Comparison of ENCODE assay signal across 8 cellular contexts in genomic region chr6:147285087-147285855, GRCh38.
DNase-seq lines count a peak whose midpoint lies in the region; ATAC-seq and TF ChIP-seq lines count a peak whose summit lies in the region.

No MANE protein-coding gene starts in this region.

- H3K27ac ChIP-seq in left lung: no peak overlapping the region

- DNase-seq in activated CD8-positive, alpha-beta T cell treated with anti-CD3 and anti-CD28 coated beads for 36 hours: no peak
- no peak for DNase-seq in activated CD8-positive, alpha-beta T cell treated with anti-CD3 and anti-CD28 coated beads, Interleukin-2, amount 10 ng/mL, durations not matched to agents 7 days and 5 days
- DNase-seq in HEK293T (ENCODE audit: extremely low spot score) (peak; percentile 19), NCI-H2081 treated with DMSO at 0.1 percent for 48 hours (lab: John Stamatoyannopoulos, UW) (peak; percentile 10), MCF 10A (ENCODE audit: unreplicated experiment) (peak; percentile 59), left lung (no peak), GM19240 (ENCODE audit: insufficient read length, low spot score) (no peak)

- peaks cover 29% of the 10 kb centered on the region for H3K36me3 Mint-ChIP-seq in activated CD8-positive, alpha-beta T cell treated with anti-CD3 and anti-CD28 coated beads for 36 hours (ENCODE audit: low read depth)
- peaks cover 20% of the 10 kb centered on the region for H3K36me3 Mint-ChIP-seq in activated CD8-positive, alpha-beta T cell treated with anti-CD3 and anti-CD28 coated beads, Interleukin-2, amount 10 ng/mL, durations not matched to agents 7 days and 5 days (ENCODE audit: low read depth)
- peaks cover 7% of the 10 kb centered on the region for H3K36me3 Mint-ChIP-seq in MCF 10A (ENCODE audit: insufficient read depth, unreplicated experiment)

- intact Hi-C loops in activated CD8-positive, alpha-beta T cell treated with anti-CD3 and anti-CD28 coated beads for 36 hours (cut with micrococcal nuclease): loop anchor here (2.0 kb wide), 1 partner anchor 428 kb away; no protein-coding TSS in a partner anchor
- intact Hi-C loops in MCF 10A (cut with micrococcal nuclease): loop anchor here (1.0 kb wide), 2 partner anchors 79 to 383 kb away; no protein-coding TSS in a partner anchor
- intact Hi-C loops in left lung (cut with DNase I): loop anchor here in 1 of 2 donors (10.0 kb wide), 1 partner anchor 430 kb away; no protein-coding TSS in a partner anchor

- peaks cover 0 to 13% of the 10 kb centered on the region in 2 donors for H3K4me1 ChIP-seq in left lung

- H3K4me3 Mint-ChIP-seq in activated CD8-positive, alpha-beta T cell treated with anti-CD3 and anti-CD28 coated beads for 36 hours: peak overlapping the region; percentile 13
- no peak overlapping the region for H3K4me3 Mint-ChIP-seq in activated CD8-positive, alpha-beta T cell treated with anti-CD3 and anti-CD28 coated beads, Interleukin-2, amount 10 ng/mL, durations not matched to agents 7 days and 5 days
- H3K4me3 Mint-ChIP-seq in MCF 10A (ENCODE audit: unreplicated experiment): no peak overlapping the region

- no TSS peak for BruUV-seq in MCF 10A (replicated peaks; lab: Mats Ljungman, UMichigan)

- H3K4me1 Mint-ChIP-seq in activated CD8-positive, alpha-beta T cell treated with anti-CD3 and anti-CD28 coated beads for 36 hours (ENCODE audit: low read depth): peaks cover 44% of the 10 kb centered on the region
- peaks cover 8% of the 10 kb centered on the region for H3K4me1 Mint-ChIP-seq in activated CD8-positive, alpha-beta T cell treated with anti-CD3 and anti-CD28 coated beads, Interleukin-2, amount 10 ng/mL, durations not matched to agents 7 days and 5 days (ENCODE audit: low read depth)
- peaks cover 31% of the 10 kb centered on the region for H3K4me1 Mint-ChIP-seq in MCF 10A (ENCODE audit: insufficient read depth, unreplicated experiment)

- H3K36me3 ChIP-seq in left lung: no peaks in the 10 kb centered on the region

- H3K4me3 ChIP-seq in left lung: no peak overlapping the region

- H3K9me3 ChIP-seq in left lung: no peaks in the 10 kb centered on the region

- H3K27me3 ChIP-seq in left lung: no peaks in the 10 kb centered on the region

- ATAC-seq in activated CD8-positive, alpha-beta T cell treated with anti-CD3 and anti-CD28 coated beads for 36 hours: peak; percentile 43
- ATAC-seq in activated CD8-positive, alpha-beta T cell treated with anti-CD3 and anti-CD28 coated beads, Interleukin-2, amount 10 ng/mL, durations not matched to agents 7 days and 5 days: no peak
- ATAC-seq in left lung (peak; percentile 64), GM18505 (IDR thresholded peaks at IDR 0.05; ENCODE audit: unreplicated experiment) (no peak)

- POLR2A ChIA-PET in activated CD8-positive, alpha-beta T cell treated with anti-CD3 and anti-CD28 coated beads for 36 hours (lab: Charles Lee): no interaction called here
- POLR2A ChIA-PET in activated CD8-positive, alpha-beta T cell treated with anti-CD3 and anti-CD28 coated beads, Interleukin-2, amount 10 ng/mL, durations not matched to agents 7 days and 5 days (lab: Charles Lee): no interaction called here
- POLR2A ChIA-PET in HEK293T (lab: Yijun Ruan, JAX): no interaction called here
- POLR2A ChIA-PET in MCF 10A (lab: Yijun Ruan, JAX): interaction anchor here (0.6 to 1.3 kb wide), 5 partner anchors 80 to 383 kb away, joined by 3 to 4 read pairs (median 3); partner anchors contain the start of gene STXBP5

- TF ChIP-seq CTCF in activated CD8-positive, alpha-beta T cell treated with anti-CD3 and anti-CD28 coated beads for 36 hours (IDR thresholded peaks at IDR 0.05): peak; percentile 60
- TF ChIP-seq CTCF in MCF 10A (IDR thresholded peaks at IDR 0.05; ENCODE audit: unreplicated experiment) (peak; percentile 38), left lung (IDR thresholded peaks at IDR 0.05) (peak; percentile 46 to 55)

- TF ChIP-seq POLR2A in GM18505 (IDR thresholded peaks at IDR 0.05; ENCODE audit: borderline replicate concordance, extremely low read depth, insufficient read depth, insufficient read length): no peak

- CTCF ChIA-PET in activated CD8-positive, alpha-beta T cell treated with anti-CD3 and anti-CD28 coated beads for 36 hours (lab: Charles Lee): interaction anchor here (0.6 to 1.4 kb wide), 6 partner anchors 9 to 429 kb away, joined by 3 to 6 read pairs (median 3); no protein-coding TSS in a partner anchor
- CTCF ChIA-PET in activated CD8-positive, alpha-beta T cell treated with anti-CD3 and anti-CD28 coated beads, Interleukin-2, amount 10 ng/mL, durations not matched to agents 7 days and 5 days (lab: Charles Lee): interaction anchor here (1.0 to 1.4 kb wide), 2 partner anchors 428 to 429 kb away, joined by 4 read pairs; no protein-coding TSS in a partner anchor
- CTCF ChIA-PET in HEK293T (lab: Yijun Ruan, JAX): no interaction called here
- CTCF ChIA-PET in MCF 10A (lab: Yijun Ruan, JAX): interaction anchor here (0.6 to 5.0 kb wide), 5 partner anchors 13 to 710 kb away, joined by 3 to 30 read pairs (median 4); no protein-coding TSS in a partner anchor

- no peaks in the 10 kb centered on the region for H3K27me3 Mint-ChIP-seq in activated CD8-positive, alpha-beta T cell treated with anti-CD3 and anti-CD28 coated beads for 36 hours
- no peaks in the 10 kb centered on the region for H3K27me3 Mint-ChIP-seq in activated CD8-positive, alpha-beta T cell treated with anti-CD3 and anti-CD28 coated beads, Interleukin-2, amount 10 ng/mL, durations not matched to agents 7 days and 5 days (ENCODE audit: low read depth)
- no peaks in the 10 kb centered on the region for H3K27me3 Mint-ChIP-seq in MCF 10A (ENCODE audit: insufficient read depth, unreplicated experiment)

- no peaks in the 10 kb centered on the region for H3K9me3 Mint-ChIP-seq in activated CD8-positive, alpha-beta T cell treated with anti-CD3 and anti-CD28 coated beads for 36 hours
- no peaks in the 10 kb centered on the region for H3K9me3 Mint-ChIP-seq in activated CD8-positive, alpha-beta T cell treated with anti-CD3 and anti-CD28 coated beads, Interleukin-2, amount 10 ng/mL, durations not matched to agents 7 days and 5 days (ENCODE audit: insufficient read depth)
- no peaks in the 10 kb centered on the region for H3K9me3 Mint-ChIP-seq in MCF 10A (ENCODE audit: unreplicated experiment)

- H3K27ac Mint-ChIP-seq in activated CD8-positive, alpha-beta T cell treated with anti-CD3 and anti-CD28 coated beads for 36 hours: peak overlapping the region; percentile 64
- H3K27ac Mint-ChIP-seq in activated CD8-positive, alpha-beta T cell treated with anti-CD3 and anti-CD28 coated beads, Interleukin-2, amount 10 ng/mL, durations not matched to agents 7 days and 5 days: no peak overlapping the region
- peak overlapping the region; percentile 73 for H3K27ac Mint-ChIP-seq in MCF 10A (ENCODE audit: low read depth, unreplicated experiment)

TF ChIP-seq in HEK293T, 16 proteins besides CTCF, POLR2A, EP300 and RAD21:
- TF ChIP-seq FOXA1 (IDR thresholded peaks at IDR 0.05): no peak
- no peak for TF ChIP-seq FOXM1 (IDR thresholded peaks at IDR 0.05; ENCODE audit: borderline replicate concordance)
- no peak for TF ChIP-seq ELF4 (IDR thresholded peaks at IDR 0.05)
- no peak for TF ChIP-seq LEF1 (IDR thresholded peaks at IDR 0.05; ENCODE audit: borderline replicate concordance)
- no peak for TF ChIP-seq FOXK2 (IDR thresholded peaks at IDR 0.05)
- TF ChIP-seq ZNF384 (IDR thresholded peaks at IDR 0.05): no peak
- TF ChIP-seq BHLHE40 (IDR thresholded peaks at IDR 0.05; ENCODE audit: borderline replicate concordance): no peak
- no peak for TF ChIP-seq CTBP1 (IDR thresholded peaks at IDR 0.05; ENCODE audit: borderline replicate concordance)
- TF ChIP-seq HDGF (IDR thresholded peaks at IDR 0.05; ENCODE audit: borderline replicate concordance): no peak
- TF ChIP-seq SUZ12 (IDR thresholded peaks at IDR 0.05): no peak
- no peak for TF ChIP-seq ARNT (IDR thresholded peaks at IDR 0.05)
- no peak for TF ChIP-seq SP1 (IDR thresholded peaks at IDR 0.05)
- no peak for TF ChIP-seq L3MBTL2 (conservative IDR thresholded peaks at IDR 0.05)
- no peak for TF ChIP-seq TARDBP (IDR thresholded peaks at IDR 0.05)
- no peak for TF ChIP-seq NFRKB (IDR thresholded peaks at IDR 0.05)
- TF ChIP-seq PKNOX1 (IDR thresholded peaks at IDR 0.05): no peak
TF ChIP-seq in HEK293T: peak in this region for 0.

Comparison
In these comparisons a context has a peak if more than half of its experiments do, and no peak if none do; other contexts are left out.
1. ATAC-seq: peak in activated CD8-positive, alpha-beta T cell treated with anti-CD3 and anti-CD28 coated beads for 36 hours (single experiment) and left lung (single experiment); none in activated CD8-positive, alpha-beta T cell treated with anti-CD3 and anti-CD28 coated beads, Interleukin-2, amount 10 ng/mL, durations not matched to agents 7 days and 5 days (single experiment) and GM18505 (single experiment).
2. DNase-seq: peak in HEK293T (single experiment), NCI-H2081 treated with DMSO at 0.1 percent for 48 hours (single experiment) and MCF 10A (single experiment); none in activated CD8-positive, alpha-beta T cell treated with anti-CD3 and anti-CD28 coated beads for 36 hours (single experiment), activated CD8-positive, alpha-beta T cell treated with anti-CD3 and anti-CD28 coated beads, Interleukin-2, amount 10 ng/mL, durations not matched to agents 7 days and 5 days (single experiment), left lung (0 of 2) and GM19240 (single experiment).
3. Peak in every context shown above with its lines, with median percentiles within 50 percentile points of each other: CTCF ChIP-seq.